Comparison of ENCODE assay signal across 7 cellular contexts in the genomic region with DNA sequence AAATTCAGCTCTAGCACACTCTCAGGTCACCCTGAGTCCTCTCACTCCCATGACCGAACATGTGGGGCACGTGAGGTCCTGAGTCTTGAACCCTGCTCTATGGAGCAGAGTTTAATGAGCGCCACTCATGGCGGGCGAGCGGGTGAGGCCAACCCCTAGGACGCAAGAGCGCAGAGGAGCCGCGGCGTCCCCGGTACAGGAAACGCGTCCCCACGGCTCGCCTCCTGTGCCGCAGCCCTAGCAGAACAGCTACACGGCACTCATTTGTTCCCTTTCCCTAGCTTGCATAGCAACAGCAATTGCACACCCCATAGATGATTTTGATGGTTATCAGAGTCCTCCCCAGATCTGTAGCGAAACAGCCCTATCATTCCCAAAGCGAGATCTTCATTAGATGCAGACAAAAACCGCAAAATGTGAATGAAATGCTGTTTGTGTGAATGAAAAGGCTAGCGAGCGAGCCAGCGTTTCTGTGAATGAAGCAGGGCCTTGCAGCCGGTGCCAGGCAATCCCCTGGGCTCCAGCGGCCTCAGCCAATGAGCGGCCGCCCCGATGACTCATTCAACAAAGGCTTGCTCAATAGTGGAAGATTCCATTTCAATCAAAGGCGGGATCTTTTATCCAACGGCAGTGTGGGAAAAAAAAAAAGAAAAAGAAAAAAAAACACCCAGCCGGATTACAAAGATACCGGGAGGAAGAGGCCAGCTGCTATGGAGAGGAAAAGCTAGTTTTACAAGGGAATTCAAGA. TPM values are rescaled to one million over a fixed set of nuclear protein-coding genes. Genes with fewer than 3 reads are reported as not detected.
A peak's percentile ranks its signal among the peaks of the same experiment; 100 is the strongest.
DNase-seq lines count a peak whose midpoint lies in the region; ATAC-seq and TF ChIP-seq lines count a peak whose summit lies in the region.

No MANE protein-coding gene starts in this region.

- 1% methylated on average over 33 of the region's 33 CpGs for WGBS in sigmoid colon, 2 donors

- H3K4me1 Mint-ChIP-seq in T-helper 2 cell treated with Interferon-gamma antibody and Interleukin-4, amounts not matched to agents 5 μg/mL and 100 μg/mL, for 36 hours (ENCODE audit: low read depth): peaks cover 11% of the 10 kb centered on the region
- H3K4me1 Mint-ChIP-seq in chondrocyte (ENCODE audit: low read depth): peaks cover 33% of the 10 kb centered on the region

- peaks cover 28 to 49% (median 30%) of the 10 kb centered on the region in 3 donors for H3K27me3 ChIP-seq in sigmoid colon

- peaks cover 2% of the 10 kb centered on the region for H3K36me3 Mint-ChIP-seq in T-helper 2 cell treated with Interferon-gamma antibody and Interleukin-4, amounts not matched to agents 5 μg/mL and 100 μg/mL, for 36 hours (ENCODE audit: low read depth)
- no peaks in the 10 kb centered on the region for H3K36me3 Mint-ChIP-seq in chondrocyte (ENCODE audit: low read depth)

- H3K9me3 ChIP-seq in sigmoid colon: no peaks in the 10 kb centered on the region

- H3K27ac ChIP-seq in sigmoid colon: peak overlapping the region; percentile 59 to 77 (median 66)

- TF ChIP-seq CTCF in chondrocyte (IDR thresholded peaks at IDR 0.05): no peak
- TF ChIP-seq CTCF in sigmoid colon (IDR thresholded peaks at IDR 0.05): no peak

- no peak for TF ChIP-seq POLR2A in sigmoid colon (IDR thresholded peaks at IDR 0.05)

- peaks cover 0 to 41% (median 36%) of the 10 kb centered on the region in 4 donors for H3K4me1 ChIP-seq in sigmoid colon

- intact Hi-C loops in sigmoid colon (cut with DNase I): loop anchor here (5.0 kb wide), 2 partner anchors 43 to 127 kb away; no protein-coding TSS in a partner anchor

- peak; percentile 77 for DNase-seq in NCI-H146 treated with DMSO at 0.1 percent for 48 hours (lab: John Stamatoyannopoulos, UW; ENCODE audit: unreplicated experiment)
- DNase-seq in T-helper 2 cell treated with Interferon-gamma antibody and Interleukin-4, amounts not matched to agents 5 μg/mL and 100 μg/mL, for 36 hours (ENCODE audit: low spot score): peak; percentile 21
- DNase-seq in chondrocyte (ENCODE audit: low spot score): no peak
- DNase-seq in iPS-NIHi7 (ENCODE audit: extremely low spot score): peak; percentile 93
- peak; percentile 95 for DNase-seq in sigmoid colon

- peaks cover 62% of the 10 kb centered on the region for H3K27me3 Mint-ChIP-seq in T-helper 2 cell treated with Interferon-gamma antibody and Interleukin-4, amounts not matched to agents 5 μg/mL and 100 μg/mL, for 36 hours (ENCODE audit: low read depth)
- H3K27me3 Mint-ChIP-seq in chondrocyte (ENCODE audit: low read depth): peaks cover 39% of the 10 kb centered on the region

- H3K27ac Mint-ChIP-seq in T-helper 2 cell treated with Interferon-gamma antibody and Interleukin-4, amounts not matched to agents 5 μg/mL and 100 μg/mL, for 36 hours: peak overlapping the region; percentile 4
- H3K27ac Mint-ChIP-seq in chondrocyte (ENCODE audit: unreplicated experiment): peak overlapping the region; percentile 89

- no peaks in the 10 kb centered on the region for H3K36me3 ChIP-seq in sigmoid colon

- ATAC-seq in GM18868 (IDR thresholded peaks at IDR 0.05; ENCODE audit: unreplicated experiment) (peak; percentile 90), HG03442 (IDR thresholded peaks at IDR 0.05; ENCODE audit: unreplicated experiment) (no peak)

- TF ChIP-seq EP300 in sigmoid colon (IDR thresholded peaks at IDR 0.05): no peak

- peak overlapping the region in 3 of 4 donors; percentile 25 to 43 (median 39) for H3K4me3 ChIP-seq in sigmoid colon

- peak overlapping the region; percentile 37 for H3K4me3 Mint-ChIP-seq in T-helper 2 cell treated with Interferon-gamma antibody and Interleukin-4, amounts not matched to agents 5 μg/mL and 100 μg/mL, for 36 hours
- H3K4me3 Mint-ChIP-seq in chondrocyte (ENCODE audit: unreplicated experiment): peak overlapping the region; percentile 69

- no peaks in the 10 kb centered on the region for H3K9me3 Mint-ChIP-seq in T-helper 2 cell treated with Interferon-gamma antibody and Interleukin-4, amounts not matched to agents 5 μg/mL and 100 μg/mL, for 36 hours
- no peaks in the 10 kb centered on the region for H3K9me3 Mint-ChIP-seq in chondrocyte (ENCODE audit: low read depth)

RNA-seq across cellular contexts. Expression of a gene that starts 1.5 kb away (rescaled TPM):
- total RNA-seq in chondrocyte: 0.10 to 0.64 TPM (median 0.30 TPM) in 3 replicates
- 10 to 100 TPM in 1 of 4 donors, 1 to 10 TPM in 2, under 1 TPM in 1; 0.68 to 14.7 (median 3.5) TPM for total RNA-seq in sigmoid colon
- polyA plus RNA-seq in sigmoid colon: 1 to 10 TPM in 1 of 3 donors, under 1 TPM in 1, not detected in 1; 0.32 to 1.8 TPM
